ENCODE assay signal across 22 cellular contexts in the genomic region with DNA sequence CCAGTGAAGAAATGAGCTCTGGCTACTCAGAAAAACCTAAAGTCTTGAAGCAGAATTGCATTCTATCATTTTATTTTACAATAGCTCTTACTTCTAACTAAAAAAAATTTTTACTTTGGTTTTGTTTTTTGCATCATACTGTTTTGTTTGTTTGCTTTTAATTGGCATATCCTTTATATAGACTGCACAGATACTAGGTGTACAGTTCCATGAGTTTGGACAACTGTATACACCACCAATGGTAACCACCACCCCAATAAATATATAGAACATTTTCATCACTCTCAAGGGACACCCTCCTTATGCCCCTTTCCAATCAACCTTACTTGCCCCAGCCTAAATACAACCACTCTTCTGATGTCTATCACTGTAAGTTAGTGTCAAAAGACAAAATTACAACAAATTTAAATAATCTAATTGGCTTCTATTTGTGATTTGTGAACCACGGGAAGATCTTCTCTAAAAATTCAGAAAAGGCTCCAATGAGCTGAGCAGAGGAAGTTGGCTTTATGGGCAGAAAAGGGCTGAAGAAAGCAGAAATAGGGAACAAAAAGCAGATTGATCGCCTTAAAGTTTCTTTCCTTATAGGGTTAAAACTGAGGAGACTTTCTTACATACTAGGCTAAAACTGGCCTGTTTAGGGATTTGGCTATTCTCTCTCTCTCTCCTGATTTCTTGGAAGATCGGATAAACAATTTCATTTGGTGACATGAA. TPM values are rescaled to one million over a fixed set of nuclear protein-coding genes. Genes with fewer than 3 reads are reported as not detected.
A peak's percentile ranks its signal among the peaks of the same experiment; 100 is the strongest.
DNase-seq lines count a peak whose midpoint lies in the region; ATAC-seq, FAIRE-seq and TF ChIP-seq lines count a peak whose summit lies in the region.
"Had no signal": no experiment of that assay in that cellular context is flagged by ENCODE, and none has a peak within 500 bp of the region (broad histone marks: within the 10 kb centered on the region; RNA-seq: fewer than 3 reads in every experiment).

No MANE protein-coding gene starts in this region.

- H3K9me3 Mint-ChIP-seq in T-helper 2 cell treated with Interferon-gamma antibody and Interleukin-4, amounts not matched to agents 5 μg/mL and 100 μg/mL, for 36 hours: peaks cover under 1% of the 10 kb centered on the region
- H3K9me3 Mint-ChIP-seq in dendritic cell treated with granulocyte-macrophage colony-stimulating factor and Interleukin-4, amounts not matched to agents 40 ng/mL and 50 ng/mL, for 4 days: no peaks in the 10 kb centered on the region
- H3K9me3 Mint-ChIP-seq: endodermal cell; natural killer cell treated with Interleukin-12 subunit alpha and Interleukin-12 subunit beta and Interleukin-15 and Interleukin-18, amount 100 ng/mL, for 72 hours had no signal

- H3K79me2 ChIP-seq in OCI-LY3 (ENCODE audit: low read length): no peaks in the 10 kb centered on the region
- H3K79me2 ChIP-seq: parathyroid adenoma had no signal

- TF ChIP-seq CTCF in OCI-LY3 (IDR thresholded peaks at IDR 0.05; ENCODE audit: low read depth, low read length) (no peak), left lung (IDR thresholded peaks at IDR 0.05) (no peak)

- DNase-seq in T-helper 2 cell treated with Interferon-gamma antibody and Interleukin-4, amounts not matched to agents 5 μg/mL and 100 μg/mL, for 36 hours (ENCODE audit: low spot score): no peak
- no peak for DNase-seq in T-helper 2 cell
- no peak for DNase-seq in GM12891 (ENCODE audit: insufficient read length, low spot score)
- no peak for DNase-seq in NK-92 treated with Interleukin-12 subunit alpha and Interleukin-12 subunit beta, amount 100 ng/mL, for 24 hours (lab: John Stamatoyannopoulos, UW)
- no peak for DNase-seq in left lung
- DNase-seq: activated CD8-positive, alpha-beta memory T cell treated with anti-CD3 and anti-CD28 coated beads for 24 hours; Calu3; EL; endodermal cell; glutamatergic neuron; IMR-90; NCI-H1930; sigmoid colon had no signal

- H3K4me3 ChIP-seq in OCI-LY3 (ENCODE audit: low read length): no peak overlapping the region
- H3K4me3 ChIP-seq in left lung: no peak overlapping the region
- H3K4me3 ChIP-seq: sigmoid colon, thoracic aorta had no signal

- H3K4me1 Mint-ChIP-seq in T-helper 2 cell treated with Interferon-gamma antibody and Interleukin-4, amounts not matched to agents 5 μg/mL and 100 μg/mL, for 36 hours (ENCODE audit: low read depth): peaks cover 52% of the 10 kb centered on the region
- H3K4me1 Mint-ChIP-seq in dendritic cell treated with granulocyte-macrophage colony-stimulating factor and Interleukin-4, amounts not matched to agents 40 ng/mL and 50 ng/mL, for 4 days (ENCODE audit: low read depth): peaks cover 31% of the 10 kb centered on the region

- intact Hi-C loops in dendritic cell treated with granulocyte-macrophage colony-stimulating factor and Interleukin-4, amounts not matched to agents 40 ng/mL and 50 ng/mL, for 4 days (cut with micrococcal nuclease): no loop called here
- intact Hi-C loops in left lung (cut with DNase I): no loop called here

- no peaks in the 10 kb centered on the region for H3K27me3 ChIP-seq in OCI-LY3 (ENCODE audit: low read depth, low read length)
- no peaks in the 10 kb centered on the region for H3K27me3 ChIP-seq in left lung
- H3K27me3 ChIP-seq: sigmoid colon had no signal

- H3K4me2 ChIP-seq in OCI-LY3 (ENCODE audit: low read length): peak overlapping the region; percentile 37

- no peak for ATAC-seq in GM18873 (IDR thresholded peaks at IDR 0.05; ENCODE audit: low FRiP score, unreplicated experiment)
- ATAC-seq in left lung: no peak
- ATAC-seq: natural killer cell treated with Interleukin-12 subunit alpha and Interleukin-12 subunit beta and Interleukin-15 and Interleukin-18, amount 100 ng/mL, for 72 hours had no signal

- no peaks in the 10 kb centered on the region for H3K27me3 Mint-ChIP-seq in T-helper 2 cell treated with Interferon-gamma antibody and Interleukin-4, amounts not matched to agents 5 μg/mL and 100 μg/mL, for 36 hours (ENCODE audit: low read depth)
- no peaks in the 10 kb centered on the region for H3K27me3 Mint-ChIP-seq in dendritic cell treated with granulocyte-macrophage colony-stimulating factor and Interleukin-4, amounts not matched to agents 40 ng/mL and 50 ng/mL, for 4 days

- H4K20me1 ChIP-seq in OCI-LY3 (ENCODE audit: insufficient read depth, low read length): no peaks in the 10 kb centered on the region

- peak overlapping the region; percentile 54 for H3K9ac ChIP-seq in OCI-LY3 (ENCODE audit: low read length)
- H3K9ac ChIP-seq: parathyroid adenoma had no signal

- peaks cover 11% of the 10 kb centered on the region for H3K36me3 Mint-ChIP-seq in T-helper 2 cell treated with Interferon-gamma antibody and Interleukin-4, amounts not matched to agents 5 μg/mL and 100 μg/mL, for 36 hours (ENCODE audit: low read depth)
- no peaks in the 10 kb centered on the region for H3K36me3 Mint-ChIP-seq in dendritic cell treated with granulocyte-macrophage colony-stimulating factor and Interleukin-4, amounts not matched to agents 40 ng/mL and 50 ng/mL, for 4 days (ENCODE audit: low read depth)
- H3K36me3 Mint-ChIP-seq: natural killer cell treated with Interleukin-12 subunit alpha and Interleukin-12 subunit beta and Interleukin-15 and Interleukin-18, amount 100 ng/mL, for 72 hours had no signal

- H3K4me1 ChIP-seq in OCI-LY3 (ENCODE audit: low read length): peaks cover 55% of the 10 kb centered on the region
- peaks cover 14 to 36% of the 10 kb centered on the region in 2 donors for H3K4me1 ChIP-seq in left lung

- H2AFZ ChIP-seq in OCI-LY3 (ENCODE audit: low read depth, low read length): peak overlapping the region; percentile 47; the same call in 1 of the 2 replicates
- H2AFZ ChIP-seq: parathyroid adenoma had no signal

- H3K4me3 Mint-ChIP-seq in T-helper 2 cell treated with Interferon-gamma antibody and Interleukin-4, amounts not matched to agents 5 μg/mL and 100 μg/mL, for 36 hours: peak overlapping the region; percentile 17
- H3K4me3 Mint-ChIP-seq in dendritic cell treated with granulocyte-macrophage colony-stimulating factor and Interleukin-4, amounts not matched to agents 40 ng/mL and 50 ng/mL, for 4 days: no peak overlapping the region
- H3K4me3 Mint-ChIP-seq: endodermal cell had no signal

- H3K36me3 ChIP-seq in OCI-LY3 (replicated peaks; ENCODE audit: low read depth, low read length) (no peaks in the 10 kb centered on the region), left lung (no peaks in the 10 kb centered on the region)
- H3K36me3 ChIP-seq: sigmoid colon, thoracic aorta had no signal

- no peak for TF ChIP-seq POLR2A in GM12891 (IDR thresholded peaks at IDR 0.05; ENCODE audit: low read depth, low read length)

- peak overlapping the region; percentile 78 for H3K27ac Mint-ChIP-seq in T-helper 2 cell treated with Interferon-gamma antibody and Interleukin-4, amounts not matched to agents 5 μg/mL and 100 μg/mL, for 36 hours
- H3K27ac Mint-ChIP-seq in dendritic cell treated with granulocyte-macrophage colony-stimulating factor and Interleukin-4, amounts not matched to agents 40 ng/mL and 50 ng/mL, for 4 days: peak overlapping the region; percentile 75
- H3K27ac Mint-ChIP-seq: endodermal cell had no signal

- FAIRE-seq in GM12891 (lab: Jason Lieb, UNC): no peak
- FAIRE-seq: colon, GM18507 had no signal

- H3K9me3 ChIP-seq in OCI-LY3 (ENCODE audit: insufficient read depth, low read length) (no peaks in the 10 kb centered on the region), left lung (no peaks in the 10 kb centered on the region)
- H3K9me3 ChIP-seq: sigmoid colon, thoracic aorta had no signal

- H3K27ac ChIP-seq in OCI-LY3 (ENCODE audit: low read length): peak overlapping the region; percentile 88
- no peak overlapping the region for H3K27ac ChIP-seq in left lung
- H3K27ac ChIP-seq: parathyroid adenoma, sigmoid colon, thoracic aorta, VCaP had no signal

TF ChIP-seq in GM12891, 5 proteins besides CTCF, POLR2A, EP300 and RAD21:
- no peak for TF ChIP-seq TAF1 (IDR thresholded peaks at IDR 0.05; ENCODE audit: low read depth, low read length)
- peak; percentile 20; the same call in 1 of the 2 replicates for TF ChIP-seq SPI1 (IDR thresholded peaks at IDR 0.05; ENCODE audit: low read depth, low read length)

RNA-seq across cellular contexts. Expression of a gene that starts 22.2 kb away (rescaled TPM):
- polyA plus RNA-seq in GM12891 (2012; ENCODE audit: low read depth, missing spikeins): 3.8 TPM
- 10 to 100 TPM; 31.3 to 36.6 TPM for total RNA-seq in left lung
